In the genomic region with DNA sequence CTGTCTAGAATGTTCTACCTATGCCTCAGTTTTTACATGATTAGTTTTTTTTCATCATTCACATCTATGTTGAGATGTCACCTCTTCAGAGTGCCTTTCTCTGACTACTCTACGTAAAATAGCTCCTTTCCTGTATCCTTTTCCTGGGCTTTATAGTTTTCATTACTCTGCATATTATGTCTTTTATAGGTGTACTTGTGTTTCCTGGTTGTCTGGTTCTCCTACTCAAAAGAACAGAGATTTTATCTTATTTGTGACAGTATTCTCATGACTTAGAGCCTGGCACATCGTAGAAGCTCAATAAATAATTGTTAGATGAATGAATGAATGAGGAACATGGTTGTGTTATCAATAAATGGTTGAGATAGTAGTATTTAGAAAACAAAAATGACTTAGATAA, we compare ENCODE assay signal across 38 cellular contexts. TPM values are rescaled to one million over a fixed set of nuclear protein-coding genes. Genes with fewer than 3 reads are reported as not detected.
"Had no signal": no experiment of that assay in that cellular context is flagged by ENCODE, and none has a peak within 500 bp of the region (broad histone marks: within the 10 kb centered on the region; RNA-seq: fewer than 3 reads in every experiment).

No MANE protein-coding gene starts in this region.

- H3K27me3 Mint-ChIP-seq: activated naive CD4-positive, alpha-beta T cell treated with anti-CD3 and anti-CD28 coated beads, Interleukin-2, amount 10 ng/mL, durations not matched to agents 7 days and 5 days; dendritic cell treated with granulocyte-macrophage colony-stimulating factor and Interleukin-4, amounts not matched to agents 40 ng/mL and 50 ng/mL, for 4 days had no signal

- DNase-seq: activated B cell treated with CpG ODN at 0.5 μM for 24 hours; activated CD4-positive, alpha-beta T cell treated with anti-CD3 and anti-CD28 coated beads for 48 hours; activated CD4-positive, alpha-beta T cell treated with anti-CD3 and anti-CD28 coated beads, Interleukin-2, amount 50 U/mL, for 1 hour; activated CD4-positive, alpha-beta T cell treated with anti-CD3 and anti-CD28 coated beads, Interleukin-2, amount 50 U/mL, for 48 hours; activated CD8-positive, alpha-beta memory T cell treated with anti-CD3 and anti-CD28 coated beads, Interleukin-2, amount 10 ng/mL, durations not matched to agents 7 days and 5 days; activated CD8-positive, alpha-beta memory T cell treated with anti-CD3 and anti-CD28 coated beads, Interleukin-2, amount 50 U/mL, for 4 hours; activated CD8-positive, alpha-beta T cell treated with anti-CD3 and anti-CD28 coated beads, Interleukin-2, amount 10 ng/mL, durations not matched to agents 7 days and 5 days; activated gamma-delta T cell; activated naive CD4-positive, alpha-beta T cell; activated naive CD4-positive, alpha-beta T cell treated with anti-CD3 and anti-CD28 coated beads, Interleukin-2, amount 10 ng/mL, durations not matched to agents 7 days and 5 days; activated naive CD8-positive, alpha-beta T cell treated with anti-CD3 and anti-CD28 coated beads, Interleukin-2, amount 10 ng/mL, durations not matched to agents 7 days and 5 days; activated T-cell treated with anti-CD3 and anti-CD28 coated beads, Interleukin-2, amount 50 U/mL, for 1 hour; activated T-cell treated with anti-CD3 and anti-CD28 coated beads, Interleukin-2, amount 50 U/mL, for 48 hours; central memory CD4-positive, alpha-beta T cell; cerebellar nuclear complex; dorsolateral prefrontal cortex; effector memory CD4-positive, alpha-beta T cell; erythroblast; foreskin keratinocyte; gastrocnemius medialis; glutamatergic neuron; heart left ventricle; T-helper 1 cell; T-helper 17 cell; T1000; WERI-Rb-1 had no signal

- H3K4me3 ChIP-seq: ascending aorta, breast epithelium, cardiac muscle cell, coronary artery, dorsolateral prefrontal cortex, esophagus muscularis mucosa, gastrocnemius medialis, heart left ventricle had no signal

- H3K4me1 ChIP-seq: ascending aorta, breast epithelium, esophagus muscularis mucosa, foreskin keratinocyte, gastrocnemius medialis, heart left ventricle had no signal

- H3K4me1 Mint-ChIP-seq: activated B cell treated with CpG ODN at 0.5 μM for 24 hours; activated naive CD4-positive, alpha-beta T cell treated with anti-CD3 and anti-CD28 coated beads, Interleukin-2, amount 10 ng/mL, durations not matched to agents 7 days and 5 days; activated naive CD8-positive, alpha-beta T cell treated with anti-CD3 and anti-CD28 coated beads, Interleukin-2, amount 10 ng/mL, durations not matched to agents 7 days and 5 days; brain; T-helper 17 cell had no signal

- ATAC-seq: activated CD4-positive, CD25-positive, alpha-beta regulatory T cell treated with anti-CD3 and anti-CD28 coated beads, Interleukin-2, amount 50 U/mL, for 24 hours; activated CD8-positive, alpha-beta memory T cell treated with anti-CD3 and anti-CD28 coated beads, Interleukin-2, amount 10 ng/mL, durations not matched to agents 7 days and 5 days; activated CD8-positive, alpha-beta T cell treated with anti-CD3 and anti-CD28 coated beads, Interleukin-2, amount 10 ng/mL, durations not matched to agents 7 days and 5 days; activated naive CD4-positive, alpha-beta T cell treated with anti-CD3 and anti-CD28 coated beads, Interleukin-2, amount 50 U/mL, for 72 hours; foreskin keratinocyte; gastrocnemius medialis; heart left ventricle; T-helper 17 cell had no signal

- H3K27ac Mint-ChIP-seq: activated B cell treated with CpG ODN at 0.5 μM for 24 hours; activated CD8-positive, alpha-beta memory T cell treated with anti-CD3 and anti-CD28 coated beads, Interleukin-2, amount 10 ng/mL, durations not matched to agents 7 days and 5 days; activated CD8-positive, alpha-beta T cell treated with anti-CD3 and anti-CD28 coated beads, Interleukin-2, amount 10 ng/mL, durations not matched to agents 7 days and 5 days; activated naive CD4-positive, alpha-beta T cell treated with anti-CD3 and anti-CD28 coated beads, Interleukin-2, amount 10 ng/mL, durations not matched to agents 7 days and 5 days; activated naive CD4-positive, alpha-beta T cell treated with anti-CD3 and anti-CD28 coated beads, Interleukin-2, amount 50 U/mL, for 72 hours; activated naive CD8-positive, alpha-beta T cell treated with anti-CD3 and anti-CD28 coated beads, Interleukin-2, amount 10 ng/mL, durations not matched to agents 7 days and 5 days; brain; dendritic cell treated with granulocyte-macrophage colony-stimulating factor and Interleukin-4, amounts not matched to agents 40 ng/mL and 50 ng/mL, for 4 days; T-helper 17 cell; T-helper 2 cell treated with Interferon-gamma antibody and Interleukin-4, amounts not matched to agents 5 μg/mL and 100 μg/mL, for 36 hours had no signal

- H3K27ac ChIP-seq: ascending aorta, breast epithelium, cardiac muscle cell, coronary artery, dorsolateral prefrontal cortex, esophagus muscularis mucosa, foreskin keratinocyte, gastrocnemius medialis, heart left ventricle, WERI-Rb-1 had no signal

- H3K27me3 ChIP-seq: ascending aorta, breast epithelium, cardiac muscle cell, dorsolateral prefrontal cortex, esophagus muscularis mucosa, foreskin keratinocyte, gastrocnemius medialis had no signal

- H3K4me3 Mint-ChIP-seq: activated B cell treated with CpG ODN at 0.5 μM for 24 hours; activated CD8-positive, alpha-beta memory T cell treated with anti-CD3 and anti-CD28 coated beads, Interleukin-2, amount 10 ng/mL, durations not matched to agents 7 days and 5 days; activated CD8-positive, alpha-beta T cell treated with anti-CD3 and anti-CD28 coated beads, Interleukin-2, amount 10 ng/mL, durations not matched to agents 7 days and 5 days; activated naive CD4-positive, alpha-beta T cell treated with anti-CD3 and anti-CD28 coated beads, Interleukin-2, amount 10 ng/mL, durations not matched to agents 7 days and 5 days; activated naive CD8-positive, alpha-beta T cell treated with anti-CD3 and anti-CD28 coated beads, Interleukin-2, amount 10 ng/mL, durations not matched to agents 7 days and 5 days; brain; dendritic cell treated with granulocyte-macrophage colony-stimulating factor and Interleukin-4, amounts not matched to agents 40 ng/mL and 50 ng/mL, for 4 days; T-helper 17 cell; T-helper 2 cell treated with Interferon-gamma antibody and Interleukin-4, amounts not matched to agents 5 μg/mL and 100 μg/mL, for 36 hours had no signal

- H3K9me3 ChIP-seq: ascending aorta, breast epithelium, esophagus muscularis mucosa, gastrocnemius medialis had no signal

- H3K36me3 Mint-ChIP-seq: activated naive CD4-positive, alpha-beta T cell treated with anti-CD3 and anti-CD28 coated beads, Interleukin-2, amount 10 ng/mL, durations not matched to agents 7 days and 5 days; brain had no signal

- H3K36me3 ChIP-seq: ascending aorta, breast epithelium, cardiac muscle cell, esophagus muscularis mucosa, gastrocnemius medialis, heart left ventricle, WERI-Rb-1 had no signal

RNA-seq across cellular contexts. Expression of gene STEAP1, which starts 17.9 kb away (rescaled TPM):
- total RNA-seq: activated CD8-positive, alpha-beta T cell treated with anti-CD3 and anti-CD28 coated beads, Interleukin-2, amount 10 ng/mL, durations not matched to agents 7 days and 5 days; activated naive CD8-positive, alpha-beta T cell treated with anti-CD3 and anti-CD28 coated beads, Interleukin-2, amount 10 ng/mL, durations not matched to agents 7 days and 5 days; cardiac muscle cell; T-helper 17 cell had no signal
- polyA plus RNA-seq: cardiac muscle cell had no signal

RNA-seq across cellular contexts. Expression of gene STEAP2, which starts 39.4 kb away (rescaled TPM):
- total RNA-seq: activated B cell treated with CpG ODN at 0.5 μM for 24 hours; activated CD8-positive, alpha-beta memory T cell treated with anti-CD3 and anti-CD28 coated beads for 36 hours; activated CD8-positive, alpha-beta memory T cell treated with anti-CD3 and anti-CD28 coated beads, Interleukin-2, amount 10 ng/mL, durations not matched to agents 7 days and 5 days; activated CD8-positive, alpha-beta T cell treated with anti-CD3 and anti-CD28 coated beads, Interleukin-2, amount 10 ng/mL, durations not matched to agents 7 days and 5 days; activated naive CD4-positive, alpha-beta T cell treated with anti-CD3 and anti-CD28 coated beads, Interleukin-2, amount 50 U/mL, for 72 hours; activated naive CD8-positive, alpha-beta T cell treated with anti-CD3 and anti-CD28 coated beads, Interleukin-2, amount 10 ng/mL, durations not matched to agents 7 days and 5 days; activated T-helper 1 cell treated with anti-CD3 and anti-CD28 coated beads, Interleukin-12 subunit alpha, Interleukin-12 subunit beta, Interleukin-2, Interleukin-4 antibody, amounts not matched to agents 30 ng/mL and 10 ng/mL and 1 ng/mL, durations not matched to agents 14 hours and 24 hours and 36 hours; T-helper 17 cell had no signal
